Comparison of ENCODE assay signal across 25 cellular contexts in genomic region chr13:92487238-92487637, GRCh38.
"Had no signal": no experiment of that assay in that cellular context is flagged by ENCODE, and none has a peak within 500 bp of the region (broad histone marks: within the 10 kb centered on the region; RNA-seq: fewer than 3 reads in every experiment).

No MANE protein-coding gene starts in this region.

- H3K4me1 ChIP-seq: colonic mucosa, esophagus squamous epithelium, prostate gland, right atrium auricular region, sigmoid colon, spleen, testis, tibial artery had no signal

- H3K4me3 ChIP-seq: colonic mucosa, esophagus squamous epithelium, lung, prostate gland, right atrium auricular region, sigmoid colon, skin epidermis, spleen, testis, tibial artery had no signal

- H3K9me3 ChIP-seq: colonic mucosa, esophagus squamous epithelium, prostate gland, right atrium auricular region, sigmoid colon, testis, tibial artery had no signal

- FAIRE-seq: endothelial cell of umbilical vein, frontal cortex, keratinocyte had no signal

- DNase-seq: colonic mucosa; effector memory CD4-positive, alpha-beta T cell; erythroblast; esophagus squamous epithelium; hypothalamus; immature natural killer cell; naive thymus-derived CD8-positive, alpha-beta T cell; nephron progenitor cell; nucleus accumbens; sigmoid colon; spleen; stimulated activated CD4-positive, alpha-beta T cell treated with anti-CD3 and anti-CD28 coated beads, Interleukin-4, amount 100 ng/mL, for 4 hours; stimulated activated naive CD8-positive, alpha-beta T cell treated with anti-CD3 and anti-CD28 coated beads, Interleukin-15, Interleukin-2, amounts not matched to agents 100 U/mL and 50 U/mL, for 24 hours; substantia nigra; testis; tibial artery had no signal

- H3K27me3 ChIP-seq: colonic mucosa, esophagus squamous epithelium, right atrium auricular region, sigmoid colon, spleen, testis, tibial artery had no signal

- ATAC-seq: left lobe of liver; naive thymus-derived CD8-positive, alpha-beta T cell; stimulated activated memory B cell treated with anti-CD40 and anti-IgM and Interleukin-4, amounts not matched to agents 10 μg/mL and 1 μg/mL and 100 μg/mL, for 72 hours; stimulated activated naive CD8-positive, alpha-beta T cell treated with anti-CD3 and anti-CD28 coated beads, Interleukin-15, Interleukin-2, amounts not matched to agents 100 U/mL and 50 U/mL, for 24 hours had no signal

- H3K27ac ChIP-seq: colonic mucosa, esophagus squamous epithelium, prostate gland, right atrium auricular region, sigmoid colon, spleen, testis, tibial artery had no signal

- H3K36me3 ChIP-seq: colonic mucosa, esophagus squamous epithelium, prostate gland, right atrium auricular region, sigmoid colon, spleen, tibial artery had no signal
